1 cellular context compared by ENCODE assay signal in genomic region chr22:20441631-20442484, GRCh38.
TF ChIP-seq lines count a peak whose summit lies in the region.

No MANE protein-coding gene starts in this region.

TF ChIP-seq in HCT116, 20 proteins besides CTCF, POLR2A, EP300 and RAD21:
- no peak for TF ChIP-seq ZBTB33 (IDR thresholded peaks at IDR 0.05; ENCODE audit: extremely low read depth, insufficient replicate concordance, low read length)
- no peak for TF ChIP-seq EGR1 (IDR thresholded peaks at IDR 0.05; ENCODE audit: low read depth)
- TF ChIP-seq ZFX (IDR thresholded peaks at IDR 0.05): 0 out of 2 replicates have a peak, but pooled peaks have one; percentile 14
- TF ChIP-seq POLR2AphosphoS5 (IDR thresholded peaks at IDR 0.05; ENCODE audit: low read depth, low read length): no peak
